ENCODE assay signal across 32 cellular contexts in genomic region chr16:60295451-60295850, GRCh38.
"Had no signal": no experiment of that assay in that cellular context is flagged by ENCODE, and none has a peak within 500 bp of the region (broad histone marks: within the 10 kb centered on the region; RNA-seq: fewer than 3 reads in every experiment).

No MANE protein-coding gene starts in this region.

- H3K27ac Mint-ChIP-seq: activated CD4-positive, alpha-beta memory T cell treated with anti-CD3 and anti-CD28 coated beads for 36 hours; activated CD4-positive, alpha-beta T cell treated with anti-CD3 and anti-CD28 coated beads for 36 hours; activated CD4-positive, alpha-beta T cell treated with anti-CD3 and anti-CD28 coated beads, Interleukin-2, amount 10 ng/mL, durations not matched to agents 24 days and 14 days; activated CD8-positive, alpha-beta memory T cell treated with anti-CD3 and anti-CD28 coated beads, Interleukin-2, amount 10 ng/mL, durations not matched to agents 7 days and 5 days; activated CD8-positive, alpha-beta T cell treated with anti-CD3 and anti-CD28 coated beads, Interleukin-2, amount 10 ng/mL, durations not matched to agents 7 days and 5 days; activated naive CD4-positive, alpha-beta T cell treated with anti-CD3 and anti-CD28 coated beads, Interleukin-2, amount 10 ng/mL, durations not matched to agents 7 days and 5 days; activated naive CD8-positive, alpha-beta T cell; activated T-helper 1 cell treated with anti-CD3 and anti-CD28 coated beads, Interleukin-12 subunit alpha, Interleukin-12 subunit beta, Interleukin-2, Interleukin-4 antibody, amounts not matched to agents 30 ng/mL and 10 ng/mL and 1 ng/mL, durations not matched to agents 14 hours and 24 hours and 36 hours; activated T-helper 2 cell treated with anti-CD3 and anti-CD28 coated beads, Interferon-gamma antibody, Interleukin-2, Interleukin-4, amounts not matched to agents 10 μg/mL and 5 μg/mL and 100 μg/mL, durations not matched to agents 14 hours and 24 hours and 36 hours; effector memory CD8-positive, alpha-beta T cell had no signal

- H3K4me1 Mint-ChIP-seq: activated CD4-positive, alpha-beta T cell treated with anti-CD3 and anti-CD28 coated beads for 36 hours; activated CD4-positive, alpha-beta T cell treated with anti-CD3 and anti-CD28 coated beads, Interleukin-2, amount 10 ng/mL, durations not matched to agents 24 days and 14 days; activated CD8-positive, alpha-beta memory T cell treated with anti-CD3 and anti-CD28 coated beads, Interleukin-2, amount 10 ng/mL, durations not matched to agents 7 days and 5 days; activated naive CD4-positive, alpha-beta T cell treated with anti-CD3 and anti-CD28 coated beads, Interleukin-2, amount 10 ng/mL, durations not matched to agents 7 days and 5 days had no signal

- FAIRE-seq: astrocyte, colon had no signal

- ATAC-seq: activated CD4-positive, alpha-beta T cell treated with anti-CD3 and anti-CD28 coated beads for 36 hours; activated CD8-positive, alpha-beta memory T cell treated with anti-CD3 and anti-CD28 coated beads, Interleukin-2, amount 10 ng/mL, durations not matched to agents 7 days and 5 days; activated CD8-positive, alpha-beta T cell treated with anti-CD3 and anti-CD28 coated beads, Interleukin-2, amount 10 ng/mL, durations not matched to agents 7 days and 5 days; effector memory CD8-positive, alpha-beta T cell; esophagus mucosa; gastrocnemius medialis; heart left ventricle had no signal

- H3K9me3 ChIP-seq: gastrocnemius medialis had no signal

- H3K36me3 Mint-ChIP-seq: activated CD4-positive, alpha-beta memory T cell treated with anti-CD3 and anti-CD28 coated beads for 36 hours; activated CD8-positive, alpha-beta memory T cell treated with anti-CD3 and anti-CD28 coated beads, Interleukin-2, amount 10 ng/mL, durations not matched to agents 7 days and 5 days; activated naive CD4-positive, alpha-beta T cell treated with anti-CD3 and anti-CD28 coated beads, Interleukin-2, amount 10 ng/mL, durations not matched to agents 7 days and 5 days; activated naive CD8-positive, alpha-beta T cell had no signal

- H3K27me3 Mint-ChIP-seq: activated CD4-positive, alpha-beta memory T cell treated with anti-CD3 and anti-CD28 coated beads for 36 hours; activated CD4-positive, alpha-beta T cell treated with anti-CD3 and anti-CD28 coated beads for 36 hours; activated CD4-positive, alpha-beta T cell treated with anti-CD3 and anti-CD28 coated beads, Interleukin-2, amount 10 ng/mL, durations not matched to agents 24 days and 14 days; activated CD8-positive, alpha-beta memory T cell treated with anti-CD3 and anti-CD28 coated beads, Interleukin-2, amount 10 ng/mL, durations not matched to agents 7 days and 5 days; activated naive CD4-positive, alpha-beta T cell treated with anti-CD3 and anti-CD28 coated beads, Interleukin-2, amount 10 ng/mL, durations not matched to agents 7 days and 5 days; activated naive CD8-positive, alpha-beta T cell; effector memory CD8-positive, alpha-beta T cell had no signal

- H3K9me3 Mint-ChIP-seq: activated CD4-positive, alpha-beta T cell treated with anti-CD3 and anti-CD28 coated beads, Interleukin-2, amount 10 ng/mL, durations not matched to agents 24 days and 14 days; activated T-helper 1 cell treated with anti-CD3 and anti-CD28 coated beads, Interleukin-12 subunit alpha, Interleukin-12 subunit beta, Interleukin-2, Interleukin-4 antibody, amounts not matched to agents 30 ng/mL and 10 ng/mL and 1 ng/mL, durations not matched to agents 14 hours and 24 hours and 36 hours had no signal

- H3K4me1 ChIP-seq: gastrocnemius medialis, heart left ventricle had no signal

- H3K27ac ChIP-seq: brain microvascular endothelial cell, gastrocnemius medialis, heart left ventricle had no signal

- DNase-seq: activated CD4-positive, alpha-beta memory T cell treated with anti-CD3 and anti-CD28 coated beads for 36 hours; activated CD4-positive, alpha-beta T cell treated with anti-CD3 and anti-CD28 coated beads for 36 hours; activated CD4-positive, alpha-beta T cell treated with anti-CD3 and anti-CD28 coated beads, Interleukin-2, amount 10 ng/mL, durations not matched to agents 24 days and 14 days; activated CD4-positive, CD25-positive, alpha-beta regulatory T cell; activated CD4-positive, CD25-positive, alpha-beta regulatory T cell treated with anti-CD3 and anti-CD28 coated beads, Interleukin-2, amount 50 U/mL, for 72 hours; activated CD8-positive, alpha-beta memory T cell treated with anti-CD3 and anti-CD28 coated beads, Interleukin-2, amount 10 ng/mL, durations not matched to agents 7 days and 5 days; activated CD8-positive, alpha-beta memory T cell treated with anti-CD3 and anti-CD28 coated beads, Interleukin-2, amount 50 U/mL, for 4 hours; activated CD8-positive, alpha-beta T cell treated with anti-CD3 and anti-CD28 coated beads, Interleukin-2, amount 10 ng/mL, durations not matched to agents 7 days and 5 days; activated gamma-delta T cell; activated naive CD4-positive, alpha-beta T cell; activated naive CD4-positive, alpha-beta T cell treated with anti-CD3 and anti-CD28 coated beads, Interleukin-2, amount 10 ng/mL, durations not matched to agents 7 days and 5 days; activated T-cell treated with anti-CD3 and anti-CD28 coated beads, Interleukin-2, amount 50 U/mL, for 1 hour; activated T-cell treated with anti-CD3 and anti-CD28 coated beads, Interleukin-2, amount 50 U/mL, for 48 hours; amniotic stem cell; anterior cingulate cortex; brain microvascular endothelial cell; caudate nucleus; cortex of kidney; dermis blood vessel endothelial cell; effector CD4-positive, alpha-beta T cell; effector memory CD8-positive, alpha-beta T cell; foreskin fibroblast; gastrocnemius medialis; glutamatergic neuron; heart left ventricle; T-helper 2 cell had no signal

- H3K4me3 Mint-ChIP-seq: activated CD4-positive, alpha-beta memory T cell treated with anti-CD3 and anti-CD28 coated beads for 36 hours; activated CD4-positive, alpha-beta T cell treated with anti-CD3 and anti-CD28 coated beads for 36 hours; activated CD4-positive, alpha-beta T cell treated with anti-CD3 and anti-CD28 coated beads, Interleukin-2, amount 10 ng/mL, durations not matched to agents 24 days and 14 days; activated CD8-positive, alpha-beta memory T cell treated with anti-CD3 and anti-CD28 coated beads, Interleukin-2, amount 10 ng/mL, durations not matched to agents 7 days and 5 days; activated CD8-positive, alpha-beta T cell treated with anti-CD3 and anti-CD28 coated beads, Interleukin-2, amount 10 ng/mL, durations not matched to agents 7 days and 5 days; activated naive CD4-positive, alpha-beta T cell treated with anti-CD3 and anti-CD28 coated beads, Interleukin-2, amount 10 ng/mL, durations not matched to agents 7 days and 5 days; activated naive CD8-positive, alpha-beta T cell; activated T-helper 1 cell treated with anti-CD3 and anti-CD28 coated beads, Interleukin-12 subunit alpha, Interleukin-12 subunit beta, Interleukin-2, Interleukin-4 antibody, amounts not matched to agents 30 ng/mL and 10 ng/mL and 1 ng/mL, durations not matched to agents 14 hours and 24 hours and 36 hours; effector memory CD8-positive, alpha-beta T cell had no signal

- H3K27me3 ChIP-seq: brain microvascular endothelial cell, gastrocnemius medialis, heart left ventricle had no signal

- H3K36me3 ChIP-seq: brain microvascular endothelial cell, gastrocnemius medialis, heart left ventricle had no signal

- H3K4me3 ChIP-seq: gastrocnemius medialis, heart left ventricle had no signal
